In genomic region chr4:181582595-181582994, GRCh38 we compare ENCODE assay signal across 16 cellular contexts.
DNase-seq lines count a peak whose midpoint lies in the region; ATAC-seq and TF ChIP-seq lines count a peak whose summit lies in the region.
"Had no signal": no experiment of that assay in that cellular context is flagged by ENCODE, and none has a peak within 500 bp of the region (broad histone marks: within the 10 kb centered on the region; RNA-seq: fewer than 3 reads in every experiment).

No MANE protein-coding gene starts in this region.

- H2AFZ ChIP-seq in neural progenitor cell (replicated peaks): no peak overlapping the region

- POLR2A ChIA-PET in WTC11 (lab: Charles Lee): no interaction called here

- H4K20me1 ChIP-seq in neural progenitor cell (ENCODE audit: low read depth): no peaks in the 10 kb centered on the region

- H3K4me3 Mint-ChIP-seq in WTC11: no peak overlapping the region
- H3K4me3 Mint-ChIP-seq in neural progenitor cell: no peak overlapping the region
- H3K4me3 Mint-ChIP-seq: naive thymus-derived CD8-positive, alpha-beta T cell had no signal

- H3K4me1 Mint-ChIP-seq in WTC11 (no peaks in the 10 kb centered on the region), neural progenitor cell (peaks cover 8% of the 10 kb centered on the region)
- H3K4me1 Mint-ChIP-seq: naive thymus-derived CD8-positive, alpha-beta T cell had no signal

- H3K36me3 Mint-ChIP-seq in WTC11 (no peaks in the 10 kb centered on the region), neural progenitor cell (no peaks in the 10 kb centered on the region)
- H3K36me3 Mint-ChIP-seq: naive thymus-derived CD8-positive, alpha-beta T cell had no signal

- H3F3A ChIP-seq in neural progenitor cell (ENCODE audit: low read depth): no peaks in the 10 kb centered on the region

- TF ChIP-seq CTCF in GM12864 (IDR thresholded peaks at IDR 0.05; ENCODE audit: low read depth, low read length, missing control alignments): peak; percentile 19
- TF ChIP-seq CTCF in WTC11 (IDR thresholded peaks at IDR 0.05): 0 out of 2 replicates have a peak, but pooled peaks have one; percentile 18
- peak; percentile 41 for TF ChIP-seq CTCF in neural progenitor cell (IDR thresholded peaks at IDR 0.05)
- no peak for TF ChIP-seq CTCF in psoas muscle (IDR thresholded peaks at IDR 0.05)

- 0 out of 2 replicates have a peak, but pooled peaks have one; percentile 8 for TF ChIP-seq RAD21 in Ishikawa (IDR thresholded peaks at IDR 0.05; ENCODE audit: low read depth)

- H3K79me2 ChIP-seq in neural progenitor cell (ENCODE audit: low read depth): no peaks in the 10 kb centered on the region

- H3K27ac ChIP-seq in neural progenitor cell: no peak overlapping the region
- H3K27ac ChIP-seq in psoas muscle: no peak overlapping the region
- H3K27ac ChIP-seq: coronary artery, gastroesophageal sphincter, right atrium auricular region had no signal

- H3K27ac Mint-ChIP-seq in WTC11 (no peak overlapping the region), neural progenitor cell (no peak overlapping the region)
- H3K27ac Mint-ChIP-seq: naive thymus-derived CD8-positive, alpha-beta T cell had no signal

- H3K36me3 ChIP-seq in neural progenitor cell: no peaks in the 10 kb centered on the region
- H3K36me3 ChIP-seq in psoas muscle (ENCODE audit: insufficient read depth in 1 of 2, low read depth in 1 of 2): no peaks in the 10 kb centered on the region
- H3K36me3 ChIP-seq: gastroesophageal sphincter, right atrium auricular region had no signal

- DNase-seq in GM12864 (ENCODE audit: low read depth): no peak
- peak; percentile 22 for DNase-seq in WTC11 (ENCODE audit: low spot score)
- DNase-seq in neural progenitor cell (ENCODE audit: low spot score): no peak
- DNase-seq in NCI-H748 (lab: John Stamatoyannopoulos, UW; ENCODE audit: unreplicated experiment): no peak
- DNase-seq in psoas muscle: no peak
- DNase-seq: activated gamma-delta T cell treated with Interleukin-2 at 50 U/mL for 16 hours; aorta; naive thymus-derived CD8-positive, alpha-beta T cell; NCI-H1694; NCI-H446; stimulated activated CD4-positive, alpha-beta T cell treated with anti-CD3 and anti-CD28 coated beads, Interleukin-2, amount 100 ng/mL, for 24 hours had no signal

- no peak overlapping the region for H3K4me2 ChIP-seq in neural progenitor cell

- ATAC-seq in WTC11 (no peak), GM18519 (IDR thresholded peaks at IDR 0.05; ENCODE audit: low FRiP score, unreplicated experiment) (no peak), psoas muscle (no peak)
- ATAC-seq: gastroesophageal sphincter; naive thymus-derived CD8-positive, alpha-beta T cell had no signal

- H3K9me3 ChIP-seq in neural progenitor cell (ENCODE audit: low read depth) (no peaks in the 10 kb centered on the region), psoas muscle (no peaks in the 10 kb centered on the region)
- H3K9me3 ChIP-seq: gastroesophageal sphincter, right atrium auricular region had no signal

- H3K27me3 Mint-ChIP-seq in WTC11 (ENCODE audit: low read depth): no peaks in the 10 kb centered on the region
- H3K27me3 Mint-ChIP-seq in neural progenitor cell (ENCODE audit: insufficient read depth, low read depth): no peaks in the 10 kb centered on the region

- TF ChIP-seq EP300 in Ishikawa (IDR thresholded peaks at IDR 0.05; ENCODE audit: borderline replicate concordance): no peak

- H3K9ac ChIP-seq in neural progenitor cell: no peak overlapping the region

- H3K9me3 Mint-ChIP-seq in WTC11 (peaks cover 10% of the 10 kb centered on the region), neural progenitor cell (peaks cover under 1% of the 10 kb centered on the region)

- 89 to 97% (median 90%) methylated on average over 4 of the region's 4 CpGs for WGBS in psoas muscle, 3 donors

- no peaks in the 10 kb centered on the region for H3K4me1 ChIP-seq in neural progenitor cell
- H3K4me1 ChIP-seq in psoas muscle: no peaks in the 10 kb centered on the region
- H3K4me1 ChIP-seq: gastroesophageal sphincter, right atrium auricular region had no signal

- intact Hi-C loops in psoas muscle (cut with DNase I): no loop called here

- no peak overlapping the region for H3K4me3 ChIP-seq in GM12864 (ENCODE audit: low read depth, low read length)
- H3K4me3 ChIP-seq in neural progenitor cell: no peak overlapping the region
- H3K4me3 ChIP-seq in psoas muscle: no peak overlapping the region
- H3K4me3 ChIP-seq: coronary artery, gastroesophageal sphincter, right atrium auricular region had no signal

- CTCF ChIA-PET in WTC11 (lab: Charles Lee): no interaction called here

- H3K27me3 ChIP-seq in neural progenitor cell (no peaks in the 10 kb centered on the region), psoas muscle (ENCODE audit: insufficient read depth in 3 of 3, low read length in 2 of 3) (no peaks in the 10 kb centered on the region)
- H3K27me3 ChIP-seq: gastroesophageal sphincter, right atrium auricular region had no signal

TF ChIP-seq in Ishikawa, 13 proteins besides CTCF, POLR2A, EP300 and RAD21:
- TF ChIP-seq YY1 (IDR thresholded peaks at IDR 0.05; ENCODE audit: low read depth) (peak; percentile 72), CEBPB (IDR thresholded peaks at IDR 0.05) (no peak)

TF ChIP-seq in WTC11, 78 proteins besides CTCF, POLR2A, EP300 and RAD21:
- no peak for TF ChIP-seq ZNF512 (CRISPR knock-in tag; IDR thresholded peaks at IDR 0.05; ENCODE audit: borderline replicate concordance)
